In genomic region chr4:54228064-54228527, GRCh38 we compare ENCODE assay signal across 8 cellular contexts. TPM values are rescaled to one million over a fixed set of nuclear protein-coding genes. Genes with fewer than 3 reads are reported as not detected.
DNase-seq lines count a peak whose midpoint lies in the region; ATAC-seq and TF ChIP-seq lines count a peak whose summit lies in the region.

No MANE protein-coding gene starts in this region.

- H3K9me3 Mint-ChIP-seq in naive B cell, result peaks cover 0 to 13% (median 3%) of the 10 kb centered on the region in 7 donors

- peak overlapping the region; percentile 9 for H3K9ac ChIP-seq in fibroblast of lung (ENCODE audit: insufficient read depth, low read length)

- H3K36me3 Mint-ChIP-seq in naive B cell, result peaks cover 5 to 15% of the 10 kb centered on the region in 2 donors

- no peaks in the 10 kb centered on the region for H3K9me3 ChIP-seq in fibroblast of lung (ENCODE audit: control insufficient read depth, insufficient read depth, low read depth, low read length)

- peak overlapping the region in 3 of 6 donors; percentile 64 to 84 (median 77) for H3K27ac Mint-ChIP-seq in naive B cell

- peak overlapping the region; percentile 23 to 91 (median 84) for H3K4me3 Mint-ChIP-seq in naive B cell

- TF ChIP-seq CTCF in WI38 (IDR thresholded peaks at IDR 0.05; ENCODE audit: low read depth, low read length) (peak; percentile 86), fibroblast of lung (conservative IDR thresholded peaks at IDR 0.05 in 1 of 2, IDR thresholded peaks at IDR 0.05 in 1 of 2; ENCODE audit: low read depth in 1 of 2, low read length in 2 of 2) (peak; percentile 86 to 94)

- peaks cover 9% of the 10 kb centered on the region for H3K4me1 ChIP-seq in fibroblast of lung (ENCODE audit: control insufficient read depth, extremely low read depth, insufficient read depth, low read length)

- H3K36me3 ChIP-seq in fibroblast of lung (ENCODE audit: control insufficient read depth, insufficient read depth, low read length), result peaks cover 2% of the 10 kb centered on the region

- peak overlapping the region; percentile 78 for H3K4me3 ChIP-seq in WI38 (ENCODE audit: low read depth, low read length)
- H3K4me3 ChIP-seq in fibroblast of lung (replicated peaks in 1 of 4; ENCODE audit: control extremely low read depth in 1 of 4, insufficient read depth in 1 of 4, low read depth in 3 of 4, low read length in 4 of 4), result peak overlapping the region; percentile 94 to 97 (median 96)

- H4K20me1 ChIP-seq in fibroblast of lung (ENCODE audit: control insufficient read depth, extremely low read depth, insufficient read depth, low read length), result no peaks in the 10 kb centered on the region

- DNase-seq in activated CD4-positive, alpha-beta T cell treated with anti-CD3 and anti-CD28 coated beads, Interleukin-2, amount 50 U/mL, for 48 hours, result peak; percentile 66 to 72
- DNase-seq in activated CD4-positive, alpha-beta T cell treated with anti-CD3 and anti-CD28 coated beads for 1 hour, result no peak
- DNase-seq in KBM-7 (peak; percentile 74), fibroblast of lung (ENCODE audit: low read depth in 2 of 2) (peak; percentile 68 to 82), naive B cell (peak; percentile 21), ureter (ENCODE audit: low spot score) (peak; percentile 74)

- peak; percentile 39 to 42 for ATAC-seq in naive B cell (ENCODE audit: low read depth in 2 of 2)
- ATAC-seq in GM18520 (IDR thresholded peaks at IDR 0.05; ENCODE audit: unreplicated experiment), result no peak

- in situ Hi-C loops in KBM-7 (cut with MboI; ENCODE audit: low pct_unique_long_range_greater_than_20kb, low sequenced_read_pairs), result loop anchor here (10.0 to 25.0 kb wide), 2 partner anchors 313 to 1216 kb away; no protein-coding TSS in a partner anchor

- H3K4me2 ChIP-seq in fibroblast of lung (ENCODE audit: extremely low read depth, insufficient read depth, low read length), result peak overlapping the region; percentile 95

- peaks cover 36 to 57% (median 52%) of the 10 kb centered on the region in 3 donors for H3K4me1 Mint-ChIP-seq in naive B cell

- peak overlapping the region; percentile 40 for H2AFZ ChIP-seq in fibroblast of lung (ENCODE audit: low read length)

- peaks cover 42% of the 10 kb centered on the region for H3K79me2 ChIP-seq in fibroblast of lung (ENCODE audit: control insufficient read depth, insufficient read depth, low read length)

- no peaks in the 10 kb centered on the region for H3K27me3 ChIP-seq in fibroblast of lung (ENCODE audit: control insufficient read depth, insufficient read depth, low read length)

- peaks cover 75 to 92% (median 92%) of the 10 kb centered on the region in 3 donors for H3K27me3 Mint-ChIP-seq in naive B cell

- peak overlapping the region; percentile 90 for H3K27ac ChIP-seq in fibroblast of lung (ENCODE audit: insufficient read depth, low read length)

RNA-seq across cellular contexts. Expression of gene PDGFRA, which starts 1.0 kb away (rescaled TPM):
- total RNA-seq in fibroblast of lung (350 and 363 TPM in 2 replicates), ureter (96.5 TPM)
- polyA plus RNA-seq in fibroblast of lung (284 and 342 TPM in 2 replicates), naive B cell (ENCODE audit: low read depth in 6 of 6) (1 to 10 TPM in 1 of 6 donors, not detected in 5; 1.2 TPM)
- 148 and 177 TPM in 2 replicates for polyA plus RNA-seq in fibroblast of lung (2012)
- polyA minus RNA-seq in fibroblast of lung (ENCODE audit: low replicate concordance), result 184 and 245 TPM in 2 replicates
